13 cellular contexts compared by ENCODE assay signal in the genomic region with DNA sequence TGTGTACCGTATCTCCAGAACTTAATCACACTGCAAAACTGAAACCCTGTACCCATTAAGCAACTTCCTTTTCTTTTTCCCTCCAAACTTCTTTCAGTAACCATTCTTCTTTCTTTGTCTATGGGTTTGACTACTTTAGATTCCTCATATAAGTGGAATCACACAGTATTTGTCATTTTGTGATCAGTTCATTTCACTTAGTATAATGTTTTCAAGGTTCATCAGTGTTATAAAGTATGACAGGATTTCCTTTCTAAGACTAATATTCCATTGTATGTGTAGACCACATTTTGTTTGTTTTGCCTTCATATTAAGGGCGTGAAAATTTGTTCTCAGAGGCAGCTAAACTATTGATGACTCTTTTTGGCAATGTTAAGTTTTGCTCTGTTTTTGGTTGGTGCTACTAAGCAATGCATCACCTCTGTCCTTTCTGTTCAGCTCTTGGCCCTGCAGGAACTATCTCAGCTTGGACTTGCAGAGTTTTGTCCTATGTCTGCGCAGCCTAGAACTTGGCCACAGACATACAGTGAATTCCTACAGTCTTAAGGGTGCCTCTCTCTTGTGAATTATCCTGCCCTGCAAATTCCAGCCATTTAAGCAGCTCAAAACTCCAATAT. TPM values are rescaled to one million over a fixed set of nuclear protein-coding genes. Genes with fewer than 3 reads are reported as not detected.
A peak's percentile ranks its signal among the peaks of the same experiment; 100 is the strongest.
DNase-seq lines count a peak whose midpoint lies in the region; ATAC-seq and FAIRE-seq lines count a peak whose summit lies in the region.
"Had no signal": no experiment of that assay in that cellular context is flagged by ENCODE, and none has a peak within 500 bp of the region (broad histone marks: within the 10 kb centered on the region; RNA-seq: fewer than 3 reads in every experiment).

No MANE protein-coding gene starts in this region.

- no peak for FAIRE-seq in HTR-8/SVneo (lab: Jason Lieb, UNC)

- no peak for DNase-seq in activated naive CD4-positive, alpha-beta T cell treated with anti-CD3 and anti-CD28 coated beads, Interleukin-2, amount 10 ng/mL, durations not matched to agents 7 days and 5 days
- DNase-seq in activated naive CD4-positive, alpha-beta T cell treated with anti-CD3 and anti-CD28 coated beads, Interleukin-2, amount 50 U/mL, for 16 hours: no peak
- DNase-seq in MV-4-11 (lab: John Stamatoyannopoulos, UW) (peak; percentile 67), HTR-8/SVneo (ENCODE audit: insufficient read length, low spot score) (no peak), iPS-NIHi11 (ENCODE audit: low spot score) (no peak)
- no peak for DNase-seq in activated naive CD8-positive, alpha-beta T cell treated with anti-CD3 and anti-CD28 coated beads, Interleukin-2, amount 10 ng/mL, durations not matched to agents 7 days and 5 days
- DNase-seq in stimulated activated naive CD8-positive, alpha-beta T cell treated with anti-CD3 and anti-CD28 coated beads, Interleukin-15, amount 100 ng/mL, for 72 hours: no peak
- DNase-seq: Calu3, MM.1S, NCI-H2029, NCI-H510A treated with DMSO at 0.1 percent for 48 hours, PC-3 had no signal

- peaks cover 5% of the 10 kb centered on the region for H3K9me3 Mint-ChIP-seq in activated naive CD4-positive, alpha-beta T cell treated with anti-CD3 and anti-CD28 coated beads, Interleukin-2, amount 10 ng/mL, durations not matched to agents 7 days and 5 days
- H3K9me3 Mint-ChIP-seq in activated naive CD8-positive, alpha-beta T cell treated with anti-CD3 and anti-CD28 coated beads, Interleukin-2, amount 10 ng/mL, durations not matched to agents 7 days and 5 days: peaks cover 3% of the 10 kb centered on the region
- no peaks in the 10 kb centered on the region for H3K9me3 Mint-ChIP-seq in stimulated activated naive CD8-positive, alpha-beta T cell treated with anti-CD3 and anti-CD28 coated beads, Interleukin-15, amount 100 ng/mL, for 72 hours

- peak overlapping the region; percentile 83 for H3K27ac Mint-ChIP-seq in activated naive CD4-positive, alpha-beta T cell treated with anti-CD3 and anti-CD28 coated beads, Interleukin-2, amount 10 ng/mL, durations not matched to agents 7 days and 5 days
- peak overlapping the region; percentile 7 for H3K27ac Mint-ChIP-seq in activated naive CD8-positive, alpha-beta T cell treated with anti-CD3 and anti-CD28 coated beads, Interleukin-2, amount 10 ng/mL, durations not matched to agents 7 days and 5 days
- no peak overlapping the region for H3K27ac Mint-ChIP-seq in stimulated activated naive CD8-positive, alpha-beta T cell treated with anti-CD3 and anti-CD28 coated beads, Interleukin-15, amount 100 ng/mL, for 72 hours

- ATAC-seq in activated naive CD8-positive, alpha-beta T cell treated with anti-CD3 and anti-CD28 coated beads, Interleukin-2, amount 10 ng/mL, durations not matched to agents 7 days and 5 days (ENCODE audit: low read depth): no peak
- ATAC-seq in stimulated activated naive CD8-positive, alpha-beta T cell treated with anti-CD3 and anti-CD28 coated beads, Interleukin-15, amount 100 ng/mL, for 72 hours: peak; percentile 44
- no peak for ATAC-seq in GM21526 (IDR thresholded peaks at IDR 0.05; ENCODE audit: low FRiP score, unreplicated experiment)
- ATAC-seq: PC-3 had no signal

- POLR2A ChIA-PET in activated naive CD8-positive, alpha-beta T cell treated with anti-CD3 and anti-CD28 coated beads, Interleukin-2, amount 10 ng/mL, durations not matched to agents 7 days and 5 days (lab: Charles Lee): no interaction called here

- no peaks in the 10 kb centered on the region for H3K27me3 Mint-ChIP-seq in activated naive CD4-positive, alpha-beta T cell treated with anti-CD3 and anti-CD28 coated beads, Interleukin-2, amount 10 ng/mL, durations not matched to agents 7 days and 5 days
- H3K27me3 Mint-ChIP-seq in activated naive CD8-positive, alpha-beta T cell treated with anti-CD3 and anti-CD28 coated beads, Interleukin-2, amount 10 ng/mL, durations not matched to agents 7 days and 5 days: no peaks in the 10 kb centered on the region
- H3K27me3 Mint-ChIP-seq in stimulated activated naive CD8-positive, alpha-beta T cell treated with anti-CD3 and anti-CD28 coated beads, Interleukin-15, amount 100 ng/mL, for 72 hours: no peaks in the 10 kb centered on the region

- H3K4me1 Mint-ChIP-seq in activated naive CD4-positive, alpha-beta T cell treated with anti-CD3 and anti-CD28 coated beads, Interleukin-2, amount 10 ng/mL, durations not matched to agents 7 days and 5 days: peaks cover 54% of the 10 kb centered on the region
- H3K4me1 Mint-ChIP-seq in activated naive CD8-positive, alpha-beta T cell treated with anti-CD3 and anti-CD28 coated beads, Interleukin-2, amount 10 ng/mL, durations not matched to agents 7 days and 5 days: peaks cover 30% of the 10 kb centered on the region
- peaks cover 63% of the 10 kb centered on the region for H3K4me1 Mint-ChIP-seq in stimulated activated naive CD8-positive, alpha-beta T cell treated with anti-CD3 and anti-CD28 coated beads, Interleukin-15, amount 100 ng/mL, for 72 hours

- peak overlapping the region; percentile 10 for H3K4me3 Mint-ChIP-seq in activated naive CD4-positive, alpha-beta T cell treated with anti-CD3 and anti-CD28 coated beads, Interleukin-2, amount 10 ng/mL, durations not matched to agents 7 days and 5 days
- peak overlapping the region; percentile 60 for H3K4me3 Mint-ChIP-seq in activated naive CD8-positive, alpha-beta T cell treated with anti-CD3 and anti-CD28 coated beads, Interleukin-2, amount 10 ng/mL, durations not matched to agents 7 days and 5 days
- H3K4me3 Mint-ChIP-seq in stimulated activated naive CD8-positive, alpha-beta T cell treated with anti-CD3 and anti-CD28 coated beads, Interleukin-15, amount 100 ng/mL, for 72 hours: peak overlapping the region; percentile 2 to 17

- CTCF ChIA-PET in activated naive CD4-positive, alpha-beta T cell treated with anti-CD3 and anti-CD28 coated beads, Interleukin-2, amount 10 ng/mL, durations not matched to agents 7 days and 5 days (lab: Charles Lee): interaction anchor here (0.7 kb wide), 1 partner anchor 37 kb away, joined by 3 read pairs; no protein-coding TSS in a partner anchor

- peaks cover 13% of the 10 kb centered on the region for H3K36me3 Mint-ChIP-seq in activated naive CD4-positive, alpha-beta T cell treated with anti-CD3 and anti-CD28 coated beads, Interleukin-2, amount 10 ng/mL, durations not matched to agents 7 days and 5 days
- peaks cover 1% of the 10 kb centered on the region for H3K36me3 Mint-ChIP-seq in activated naive CD8-positive, alpha-beta T cell treated with anti-CD3 and anti-CD28 coated beads, Interleukin-2, amount 10 ng/mL, durations not matched to agents 7 days and 5 days

RNA-seq across cellular contexts. Expression of a gene that starts 1.6 kb away (rescaled TPM):
- total RNA-seq in activated naive CD8-positive, alpha-beta T cell treated with anti-CD3 and anti-CD28 coated beads, Interleukin-2, amount 10 ng/mL, durations not matched to agents 7 days and 5 days: 10 to 100 TPM; 14.4 to 16.1 TPM

RNA-seq across cellular contexts. Expression of a gene that starts 38.3 kb away (rescaled TPM):
- total RNA-seq in activated naive CD8-positive, alpha-beta T cell treated with anti-CD3 and anti-CD28 coated beads, Interleukin-2, amount 10 ng/mL, durations not matched to agents 7 days and 5 days: 100 to 1,000 TPM; 183 to 192 TPM

Comparison
In these comparisons a context has a peak if more than half of its experiments do, and no peak if none do; other contexts are left out.
1. H3K27ac Mint-ChIP-seq: peak in activated naive CD4-positive, alpha-beta T cell treated with anti-CD3 and anti-CD28 coated beads, Interleukin-2, amount 10 ng/mL, durations not matched to agents 7 days and 5 days (single experiment) and activated naive CD8-positive, alpha-beta T cell treated with anti-CD3 and anti-CD28 coated beads, Interleukin-2, amount 10 ng/mL, durations not matched to agents 7 days and 5 days (single experiment); none in stimulated activated naive CD8-positive, alpha-beta T cell treated with anti-CD3 and anti-CD28 coated beads, Interleukin-15, amount 100 ng/mL, for 72 hours (0 of 2).
2. H3K4me3 Mint-ChIP-seq: peak in every context shown above with its lines; median percentile 60 in activated naive CD8-positive, alpha-beta T cell treated with anti-CD3 and anti-CD28 coated beads, Interleukin-2, amount 10 ng/mL, durations not matched to agents 7 days and 5 days; 10 in activated naive CD4-positive, alpha-beta T cell treated with anti-CD3 and anti-CD28 coated beads, Interleukin-2, amount 10 ng/mL, durations not matched to agents 7 days and 5 days; 10 in stimulated activated naive CD8-positive, alpha-beta T cell treated with anti-CD3 and anti-CD28 coated beads, Interleukin-15, amount 100 ng/mL, for 72 hours.